Comparison of ENCODE assay signal across 1 cellular context in the genomic region with DNA sequence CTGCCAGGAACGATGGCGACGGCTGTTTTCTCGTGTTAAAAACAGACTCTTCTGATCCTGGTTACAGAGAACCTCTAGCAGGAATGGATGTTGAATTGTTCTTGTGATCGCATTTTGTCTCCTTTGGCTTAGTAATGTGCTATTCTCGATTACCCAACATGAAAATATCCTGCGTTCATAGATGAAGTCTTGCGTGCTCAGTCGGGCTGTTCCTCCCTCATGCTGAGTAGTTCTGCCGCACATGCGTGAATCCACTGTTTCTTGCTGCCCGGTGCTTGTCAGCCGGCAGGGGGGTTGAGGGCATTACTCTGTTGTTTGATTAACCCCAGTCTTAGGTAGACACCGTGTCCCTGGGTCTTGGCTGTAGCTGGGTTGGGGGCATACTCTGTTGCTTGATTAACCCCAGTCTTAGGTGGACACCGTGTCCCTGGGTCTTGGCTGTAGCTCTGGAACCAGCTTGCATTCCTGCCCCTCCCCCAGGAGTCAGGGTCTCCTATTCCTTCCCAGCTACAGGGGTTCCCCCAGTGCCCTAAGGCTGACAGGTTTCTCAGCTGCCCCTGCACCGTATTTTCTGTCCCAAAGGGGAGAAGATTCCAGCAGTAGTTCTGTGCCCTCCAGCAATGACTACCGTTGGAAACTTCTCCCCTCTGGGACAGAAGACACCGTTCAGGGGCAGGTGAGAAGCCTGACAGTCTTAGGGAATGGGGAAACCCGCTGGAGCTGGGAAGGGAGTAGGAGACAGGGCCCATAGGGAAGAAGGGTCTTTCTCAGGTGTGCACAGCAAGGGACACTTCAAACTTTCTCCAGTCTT.
TF ChIP-seq lines count a peak whose summit lies in the region.

No MANE protein-coding gene starts in this region.

TF ChIP-seq in IMR-90, 13 proteins besides CTCF, POLR2A, EP300 and RAD21:
- no peak for TF ChIP-seq RFX5 (IDR thresholded peaks at IDR 0.05; ENCODE audit: low read depth, low read length)
- TF ChIP-seq CEBPB (IDR thresholded peaks at IDR 0.05; ENCODE audit: low read depth, low read length): no peak
- no peak for TF ChIP-seq USF2 (IDR thresholded peaks at IDR 0.05; ENCODE audit: low read depth, low read length)
- TF ChIP-seq CHD1 (IDR thresholded peaks at IDR 0.05; ENCODE audit: low read depth, low read length): no peak
- TF ChIP-seq MAFK (IDR thresholded peaks at IDR 0.05; ENCODE audit: low read depth, low read length): no peak
- TF ChIP-seq MAZ (IDR thresholded peaks at IDR 0.05; ENCODE audit: borderline replicate concordance, low read depth, low read length): no peak
- no peak for TF ChIP-seq NFE2L2 (IDR thresholded peaks at IDR 0.05; ENCODE audit: low read depth, low read length)
- TF ChIP-seq MXI1 (IDR thresholded peaks at IDR 0.05; ENCODE audit: borderline replicate concordance, low read depth, low read length): no peak
- TF ChIP-seq ELK1 (IDR thresholded peaks at IDR 0.05; ENCODE audit: borderline replicate concordance, low read depth, low read length): no peak
- no peak for TF ChIP-seq FOS (IDR thresholded peaks at IDR 0.05; ENCODE audit: low read depth, low read length)
- TF ChIP-seq RCOR1 (IDR thresholded peaks at IDR 0.05; ENCODE audit: insufficient replicate concordance, low read length): no peak
- no peak for TF ChIP-seq SMC3 (IDR thresholded peaks at IDR 0.05; ENCODE audit: low read depth, low read length)
- TF ChIP-seq BHLHE40 (IDR thresholded peaks at IDR 0.05; ENCODE audit: low read depth, low read length): no peak
TF ChIP-seq in IMR-90: peak in this region for 0.
